28 cellular contexts compared by ENCODE assay signal in genomic region chr12:85828576-85828975, GRCh38. TPM values are rescaled to one million over a fixed set of nuclear protein-coding genes. Genes with fewer than 3 reads are reported as not detected.
"Had no signal": no experiment of that assay in that cellular context is flagged by ENCODE, and none has a peak within 500 bp of the region (broad histone marks: within the 10 kb centered on the region; RNA-seq: fewer than 3 reads in every experiment).

No MANE protein-coding gene starts in this region.

- H3K9me3 ChIP-seq: ascending aorta had no signal

- H3K4me2 ChIP-seq: PC-9 had no signal

- DNase-seq: activated CD4-positive, alpha-beta T cell treated with anti-CD3 and anti-CD28 coated beads, Interleukin-2, amount 10 ng/mL, durations not matched to agents 24 days and 14 days; activated CD4-positive, alpha-beta T cell treated with anti-CD3 and anti-CD28 coated beads, Interleukin-2, amount 50 U/mL, for 4 hours; activated CD8-positive, alpha-beta T cell treated with anti-CD3 and anti-CD28 coated beads for 36 hours; activated effector memory CD4-positive, alpha-beta T cell treated with anti-CD3 and anti-CD28 coated beads, Interleukin-2, amount 50 U/mL, for 16 hours; activated naive CD4-positive, alpha-beta T cell; activated naive CD4-positive, alpha-beta T cell treated with anti-CD3 and anti-CD28 coated beads, Interleukin-2, amount 50 U/mL, for 16 hours; activated naive CD8-positive, alpha-beta T cell treated with anti-CD3 and anti-CD28 coated beads for 36 hours; activated T-cell treated with anti-CD3 and anti-CD28 coated beads, Interleukin-2, amount 50 U/mL, for 1 hour; activated T-cell treated with anti-CD3 and anti-CD28 coated beads, Interleukin-2, amount 50 U/mL, for 72 hours; amygdala; brain microvascular endothelial cell; central memory CD4-positive, alpha-beta T cell; NCI-H1105; NCI-H1417 treated with DMSO at 0.1 percent for 48 hours; NCI-H1694; NCI-H2081 treated with DMSO at 0.1 percent for 48 hours; NCI-H345; NCI-H524 treated with DMSO at 0.1 percent for 48 hours; PC-9; Right ventricle myocardium superior had no signal

- H3K9me3 Mint-ChIP-seq: activated CD4-positive, alpha-beta T cell treated with anti-CD3 and anti-CD28 coated beads, Interleukin-2, amount 10 ng/mL, durations not matched to agents 24 days and 14 days; activated CD8-positive, alpha-beta T cell treated with anti-CD3 and anti-CD28 coated beads for 36 hours; activated naive CD8-positive, alpha-beta T cell treated with anti-CD3 and anti-CD28 coated beads for 36 hours; T-helper 1 cell treated with Interleukin-12 subunit alpha and Interleukin-12 subunit beta and Interleukin-4 antibody, amounts not matched to agents 30 μg/mL and 1 μg/mL, for 36 hours; T-helper 2 cell treated with Interferon-gamma antibody and Interleukin-4, amounts not matched to agents 5 μg/mL and 100 μg/mL, for 36 hours had no signal

- H3K27me3 ChIP-seq: ascending aorta, brain microvascular endothelial cell had no signal

- H3K36me3 Mint-ChIP-seq: activated naive CD8-positive, alpha-beta T cell treated with anti-CD3 and anti-CD28 coated beads for 36 hours had no signal

- H2AFZ ChIP-seq: PC-9 had no signal

- H3K27me3 Mint-ChIP-seq: activated CD4-positive, alpha-beta T cell treated with anti-CD3 and anti-CD28 coated beads, Interleukin-2, amount 10 ng/mL, durations not matched to agents 24 days and 14 days; activated CD8-positive, alpha-beta T cell treated with anti-CD3 and anti-CD28 coated beads for 36 hours; activated naive CD8-positive, alpha-beta T cell treated with anti-CD3 and anti-CD28 coated beads for 36 hours; activated T-helper 17 cell treated with anti-CD3 and anti-CD28 coated beads, Interleukin-2, amount 50 U/mL, for 72 hours had no signal

- FAIRE-seq: K562, TTC549 had no signal

- H3K36me3 ChIP-seq: ascending aorta, brain microvascular endothelial cell had no signal

- H3K27ac Mint-ChIP-seq: activated CD4-positive, alpha-beta T cell treated with anti-CD3 and anti-CD28 coated beads, Interleukin-2, amount 10 ng/mL, durations not matched to agents 24 days and 14 days; activated CD8-positive, alpha-beta T cell treated with anti-CD3 and anti-CD28 coated beads for 36 hours; activated naive CD8-positive, alpha-beta T cell treated with anti-CD3 and anti-CD28 coated beads for 36 hours; activated T-cell treated with anti-CD3 and anti-CD28 coated beads, Interleukin-2, amount 50 U/mL, for 72 hours; activated T-helper 17 cell treated with anti-CD3 and anti-CD28 coated beads, Interleukin-2, amount 50 U/mL, for 72 hours; T-helper 1 cell treated with Interleukin-12 subunit alpha and Interleukin-12 subunit beta and Interleukin-4 antibody, amounts not matched to agents 30 μg/mL and 1 μg/mL, for 36 hours; T-helper 2 cell treated with Interferon-gamma antibody and Interleukin-4, amounts not matched to agents 5 μg/mL and 100 μg/mL, for 36 hours had no signal

- H3K4me1 Mint-ChIP-seq: activated CD4-positive, alpha-beta T cell treated with anti-CD3 and anti-CD28 coated beads, Interleukin-2, amount 10 ng/mL, durations not matched to agents 24 days and 14 days; activated naive CD8-positive, alpha-beta T cell treated with anti-CD3 and anti-CD28 coated beads for 36 hours; activated T-helper 17 cell treated with anti-CD3 and anti-CD28 coated beads, Interleukin-2, amount 50 U/mL, for 72 hours had no signal

- H3K4me3 ChIP-seq: ascending aorta, K562, PC-9 had no signal

- ATAC-seq: activated CD8-positive, alpha-beta T cell treated with anti-CD3 and anti-CD28 coated beads for 36 hours; activated T-cell treated with anti-CD3 and anti-CD28 coated beads, Interleukin-2, amount 50 U/mL, for 72 hours; activated T-helper 17 cell treated with anti-CD3 and anti-CD28 coated beads, Interleukin-2, amount 50 U/mL, for 72 hours; K562 had no signal

- H3K27ac ChIP-seq: ascending aorta, brain microvascular endothelial cell, PC-9, RWPE1 had no signal

- H3K4me3 Mint-ChIP-seq: activated CD4-positive, alpha-beta T cell treated with anti-CD3 and anti-CD28 coated beads, Interleukin-2, amount 10 ng/mL, durations not matched to agents 24 days and 14 days; activated CD8-positive, alpha-beta T cell treated with anti-CD3 and anti-CD28 coated beads for 36 hours; activated naive CD8-positive, alpha-beta T cell treated with anti-CD3 and anti-CD28 coated beads for 36 hours; activated T-cell treated with anti-CD3 and anti-CD28 coated beads, Interleukin-2, amount 50 U/mL, for 72 hours; activated T-helper 17 cell treated with anti-CD3 and anti-CD28 coated beads, Interleukin-2, amount 50 U/mL, for 72 hours; T-helper 1 cell treated with Interleukin-12 subunit alpha and Interleukin-12 subunit beta and Interleukin-4 antibody, amounts not matched to agents 30 μg/mL and 1 μg/mL, for 36 hours; T-helper 2 cell treated with Interferon-gamma antibody and Interleukin-4, amounts not matched to agents 5 μg/mL and 100 μg/mL, for 36 hours had no signal

RNA-seq across cellular contexts. Expression of gene RASSF9, which starts 7.6 kb away (rescaled TPM):
- total RNA-seq: activated CD4-positive, alpha-beta T cell treated with anti-CD3 and anti-CD28 coated beads, Interleukin-2, amount 10 ng/mL, durations not matched to agents 24 days and 14 days; activated CD8-positive, alpha-beta memory T cell treated with anti-CD3 and anti-CD28 coated beads for 36 hours; activated CD8-positive, alpha-beta T cell treated with anti-CD3 and anti-CD28 coated beads for 36 hours; activated naive CD8-positive, alpha-beta T cell treated with anti-CD3 and anti-CD28 coated beads for 36 hours; activated T-cell treated with anti-CD3 and anti-CD28 coated beads, Interleukin-2, amount 50 U/mL, for 72 hours; activated T-helper 17 cell treated with anti-CD3 and anti-CD28 coated beads, Interleukin-2, amount 50 U/mL, for 72 hours; K562 had no signal
- polyA plus RNA-seq: K562 had no signal

RNA-seq across cellular contexts. Expression of gene NTS, which starts 45.5 kb away (rescaled TPM):
- total RNA-seq: activated CD4-positive, alpha-beta T cell treated with anti-CD3 and anti-CD28 coated beads, Interleukin-2, amount 10 ng/mL, durations not matched to agents 24 days and 14 days; activated CD8-positive, alpha-beta memory T cell treated with anti-CD3 and anti-CD28 coated beads for 36 hours; activated CD8-positive, alpha-beta T cell treated with anti-CD3 and anti-CD28 coated beads for 36 hours; activated naive CD8-positive, alpha-beta T cell treated with anti-CD3 and anti-CD28 coated beads for 36 hours; activated T-cell treated with anti-CD3 and anti-CD28 coated beads, Interleukin-2, amount 50 U/mL, for 72 hours; activated T-helper 17 cell treated with anti-CD3 and anti-CD28 coated beads, Interleukin-2, amount 50 U/mL, for 72 hours; ascending aorta; PC-9; Right ventricle myocardium superior had no signal
